14 cellular contexts compared by ENCODE assay signal in genomic region chr3:45343947-45344346, GRCh38. TPM values are rescaled to one million over a fixed set of nuclear protein-coding genes. Genes with fewer than 3 reads are reported as not detected.
A peak's percentile ranks its signal among the peaks of the same experiment; 100 is the strongest.
DNase-seq lines count a peak whose midpoint lies in the region; ATAC-seq and TF ChIP-seq lines count a peak whose summit lies in the region.
"Had no signal": no experiment of that assay in that cellular context is flagged by ENCODE, and none has a peak within 500 bp of the region (broad histone marks: within the 10 kb centered on the region; RNA-seq: fewer than 3 reads in every experiment).

No MANE protein-coding gene starts in this region.

- no peak for DNase-seq in DND-41
- peak; percentile 11 for DNase-seq in HT-29 (ENCODE audit: low spot score)
- DNase-seq in RPMI7951 (ENCODE audit: low read depth): peak; percentile 61
- peak; percentile 38 for DNase-seq in iPS DF 19.7 (ENCODE audit: low read depth, low spot score)
- DNase-seq in naive thymus-derived CD8-positive, alpha-beta T cell: no peak
- DNase-seq in Right ventricle myocardium inferior (ENCODE audit: missing footprints): no peak
- DNase-seq in progenitor cell of endocrine pancreas (ENCODE audit: low spot score, unreplicated experiment): no peak
- DNase-seq: activated CD4-positive, CD25-positive, alpha-beta regulatory T cell; activated effector memory CD4-positive, alpha-beta T cell treated with anti-CD3 and anti-CD28 coated beads, Interleukin-2, amount 50 U/mL, for 16 hours; cerebellar nuclear complex; NCI-H1092 treated with DMSO at 0.1 percent for 48 hours; ovary; substantia nigra had no signal

- no peak overlapping the region for H3K27ac Mint-ChIP-seq in naive thymus-derived CD8-positive, alpha-beta T cell
- H3K27ac Mint-ChIP-seq in progenitor cell of endocrine pancreas: no peak overlapping the region

- no peaks in the 10 kb centered on the region for H3K9me3 ChIP-seq in DND-41 (ENCODE audit: insufficient read depth, low read length, severe bottlenecking)
- H3K9me3 ChIP-seq: ovary had no signal

- intact Hi-C loops in Right ventricle myocardium inferior (cut with DNase I): no loop called here

- no peak overlapping the region for H3K4me3 Mint-ChIP-seq in naive thymus-derived CD8-positive, alpha-beta T cell
- H3K4me3 Mint-ChIP-seq in progenitor cell of endocrine pancreas (ENCODE audit: low read depth): no peak overlapping the region

- no peaks in the 10 kb centered on the region for H3K36me3 ChIP-seq in DND-41 (ENCODE audit: insufficient read depth, low read length)
- H3K36me3 ChIP-seq: ovary had no signal

- H3K79me2 ChIP-seq in DND-41 (ENCODE audit: insufficient read depth, low read length): no peaks in the 10 kb centered on the region

- no peaks in the 10 kb centered on the region for H3K9me3 Mint-ChIP-seq in naive thymus-derived CD8-positive, alpha-beta T cell
- H3K9me3 Mint-ChIP-seq in progenitor cell of endocrine pancreas (ENCODE audit: low read depth): no peaks in the 10 kb centered on the region

- no peak overlapping the region for H3K27ac ChIP-seq in DND-41 (ENCODE audit: low read length)
- H3K27ac ChIP-seq: ovary had no signal

- H3K27me3 Mint-ChIP-seq in naive thymus-derived CD8-positive, alpha-beta T cell: no peaks in the 10 kb centered on the region
- H3K27me3 Mint-ChIP-seq in progenitor cell of endocrine pancreas: peaks cover 9% of the 10 kb centered on the region

- H3K27me3 ChIP-seq in DND-41 (ENCODE audit: insufficient read depth, low read length, poor library complexity): peaks cover 6% of the 10 kb centered on the region
- H3K27me3 ChIP-seq: ovary had no signal

- H3K4me1 Mint-ChIP-seq in naive thymus-derived CD8-positive, alpha-beta T cell: no peaks in the 10 kb centered on the region
- H3K4me1 Mint-ChIP-seq in progenitor cell of endocrine pancreas (ENCODE audit: low read depth): peaks cover 4% of the 10 kb centered on the region

- H3K4me1 ChIP-seq in DND-41 (ENCODE audit: insufficient read depth, low read length): no peaks in the 10 kb centered on the region

- H3K9ac ChIP-seq in DND-41 (ENCODE audit: low read depth, low read length): no peak overlapping the region

- H3K4me2 ChIP-seq in DND-41 (ENCODE audit: insufficient read depth, low read length): no peak overlapping the region

- H3K4me3 ChIP-seq in DND-41 (ENCODE audit: low read depth in 1 of 2, low read length in 2 of 2): no peak overlapping the region
- H3K4me3 ChIP-seq: ovary had no signal

- no peaks in the 10 kb centered on the region for H3K36me3 Mint-ChIP-seq in naive thymus-derived CD8-positive, alpha-beta T cell
- H3K36me3 Mint-ChIP-seq in progenitor cell of endocrine pancreas (ENCODE audit: insufficient read depth): no peaks in the 10 kb centered on the region

- ATAC-seq in DND-41 (ENCODE audit: insufficient read depth, low read depth) (no peak), GM21367 (IDR thresholded peaks at IDR 0.05; ENCODE audit: unreplicated experiment) (no peak), Right ventricle myocardium inferior (no peak)
- no peak for ATAC-seq in naive thymus-derived CD8-positive, alpha-beta T cell

- H4K20me1 ChIP-seq in DND-41 (ENCODE audit: insufficient read depth, low read length): no peaks in the 10 kb centered on the region

- H2AFZ ChIP-seq in DND-41 (ENCODE audit: low read depth, low read length): no peak overlapping the region

- TF ChIP-seq CTCF in DND-41 (IDR thresholded peaks at IDR 0.05; ENCODE audit: borderline replicate concordance, extremely low read depth, low read length, poor library complexity, severe bottlenecking) (peak; percentile 14), progenitor cell of endocrine pancreas (IDR thresholded peaks at IDR 0.05; ENCODE audit: unreplicated experiment) (no peak)

- POLR2A ChIA-PET in naive thymus-derived CD8-positive, alpha-beta T cell (lab: Charles Lee): interaction anchor here (0.6 kb wide), 1 partner anchor 19 kb away, joined by 3 read pairs; no protein-coding TSS in a partner anchor

RNA-seq across cellular contexts. Expression of gene LARS2, which starts 44.4 kb away (rescaled TPM):
- 11.3 and 14.3 TPM in 2 replicates for total RNA-seq in HT-29 (2014; rRNA removed; shearing (Covaris generic))
- total RNA-seq in RPMI7951 (2014; rRNA removed; shearing (Covaris generic)): 15.0 and 16.5 TPM in 2 replicates
- total RNA-seq in naive thymus-derived CD8-positive, alpha-beta T cell: 10 to 100 TPM; 17.6 to 24.1 TPM
- polyA plus RNA-seq in naive thymus-derived CD8-positive, alpha-beta T cell: 10 to 100 TPM in 1 of 3 donors, 1 to 10 TPM in 2; 5.1 to 11.1 (median 8.7) TPM
- total RNA-seq in Right ventricle myocardium inferior (17.8 TPM), progenitor cell of endocrine pancreas (30.0 and 32.3 TPM in 2 replicates)

Comparison
In these comparisons a context has a peak if more than half of its experiments do, and no peak if none do; other contexts are left out.
1. DNase-seq: peak in HT-29 (single experiment), RPMI7951 (single experiment) and iPS DF 19.7 (single experiment); none in DND-41 (single experiment), naive thymus-derived CD8-positive, alpha-beta T cell (0 of 10), Right ventricle myocardium inferior (single experiment) and progenitor cell of endocrine pancreas (single experiment).